3 cellular contexts compared by ENCODE assay signal in the genomic region with DNA sequence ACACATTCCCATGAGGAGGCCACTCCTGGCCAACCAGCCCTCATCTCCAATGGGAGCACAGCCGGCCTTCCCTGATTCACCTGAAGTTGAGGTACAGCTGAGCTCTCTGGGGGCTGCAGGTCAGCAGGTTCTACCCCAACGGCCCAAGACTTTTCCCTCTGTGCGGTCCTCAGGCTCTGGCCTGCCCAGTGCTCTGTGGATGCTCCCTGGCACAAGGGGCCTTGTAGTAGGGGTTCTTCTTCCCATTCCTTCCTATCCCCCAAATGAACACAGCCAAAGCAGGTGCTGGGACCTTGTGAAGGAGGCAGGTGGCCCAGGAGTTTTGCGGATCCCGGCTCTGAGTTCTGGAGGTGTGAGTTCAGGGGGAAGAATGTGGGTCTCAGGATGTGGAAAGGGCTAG.
"Had no signal": no experiment of that assay in that cellular context is flagged by ENCODE, and none has a peak within 500 bp of the region (broad histone marks: within the 10 kb centered on the region; RNA-seq: fewer than 3 reads in every experiment).

No MANE protein-coding gene starts in this region.

- H3K4me3 ChIP-seq: GM12878 had no signal

- DNase-seq: GDM1, GF-D8 had no signal
